In genomic region chr1:65001238-65001792, GRCh38 we compare ENCODE assay signal across 8 cellular contexts. TPM values are rescaled to one million over a fixed set of nuclear protein-coding genes. Genes with fewer than 3 reads are reported as not detected.
DNase-seq lines count a peak whose midpoint lies in the region; ATAC-seq and TF ChIP-seq lines count a peak whose summit lies in the region.
"Had no signal": no experiment of that assay in that cellular context is flagged by ENCODE, and none has a peak within 500 bp of the region (broad histone marks: within the 10 kb centered on the region; RNA-seq: fewer than 3 reads in every experiment).

No MANE protein-coding gene starts in this region.

- H3K4me1 ChIP-seq in cardiac muscle cell (ENCODE audit: low read depth) (no peaks in the 10 kb centered on the region), skeletal muscle satellite cell (ENCODE audit: control insufficient read depth, insufficient read depth, low read length) (peaks cover 18% of the 10 kb centered on the region)

- H3K4me3 ChIP-seq in cardiac muscle cell: no peak overlapping the region
- H3K4me3 ChIP-seq in skeletal muscle satellite cell (ENCODE audit: low read length): peak overlapping the region; percentile 16
- H3K4me3 ChIP-seq: SJSA1 had no signal

- no peak overlapping the region for H3K27ac ChIP-seq in cardiac muscle cell
- H3K27ac ChIP-seq: SJSA1 had no signal

- intact Hi-C loops in activated T-helper 2 cell treated with anti-CD3 and anti-CD28 coated beads, Interferon-gamma antibody, Interleukin-2, Interleukin-4, amounts not matched to agents 10 μg/mL and 5 μg/mL and 100 μg/mL, durations not matched to agents 14 hours and 24 hours and 36 hours (cut with micrococcal nuclease): loop anchor here (5.0 kb wide), 1 partner anchor 66 kb away; no protein-coding TSS in a partner anchor

- H3K9me3 Mint-ChIP-seq in activated T-helper 2 cell treated with anti-CD3 and anti-CD28 coated beads, Interferon-gamma antibody, Interleukin-2, Interleukin-4, amounts not matched to agents 10 μg/mL and 5 μg/mL and 100 μg/mL, durations not matched to agents 14 hours and 24 hours and 36 hours: peaks cover 13% of the 10 kb centered on the region

- ATAC-seq in GM21381 (IDR thresholded peaks at IDR 0.05; ENCODE audit: unreplicated experiment) (no peak), HG03108 (IDR thresholded peaks at IDR 0.05; ENCODE audit: unreplicated experiment) (no peak)

- H3K36me3 Mint-ChIP-seq in activated T-helper 2 cell treated with anti-CD3 and anti-CD28 coated beads, Interferon-gamma antibody, Interleukin-2, Interleukin-4, amounts not matched to agents 10 μg/mL and 5 μg/mL and 100 μg/mL, durations not matched to agents 14 hours and 24 hours and 36 hours (ENCODE audit: low read depth): no peaks in the 10 kb centered on the region

- peak; percentile 28 for TF ChIP-seq CTCF in cardiac muscle cell (IDR thresholded peaks at IDR 0.05; ENCODE audit: low read depth, low read length)

- H3K4me2 ChIP-seq in skeletal muscle satellite cell (ENCODE audit: low read length): peak overlapping the region; percentile 64

- peak overlapping the region; percentile 41 for H3K4me3 Mint-ChIP-seq in activated T-helper 2 cell treated with anti-CD3 and anti-CD28 coated beads, Interferon-gamma antibody, Interleukin-2, Interleukin-4, amounts not matched to agents 10 μg/mL and 5 μg/mL and 100 μg/mL, durations not matched to agents 14 hours and 24 hours and 36 hours (ENCODE audit: low read depth)

- peaks cover 50% of the 10 kb centered on the region for H3K27me3 ChIP-seq in cardiac muscle cell
- H3K27me3 ChIP-seq in skeletal muscle satellite cell (ENCODE audit: control insufficient read depth, insufficient read depth, low read length): no peaks in the 10 kb centered on the region

- DNase-seq in Kasumi-1 (lab: John Stamatoyannopoulos, UW) (peak; percentile 32 to 41), cardiac muscle cell (ENCODE audit: low read depth in 1 of 2, low spot score in 1 of 2) (peak; percentile 20 to 93), NCI-H1436 treated with DMSO at 0.1 percent for 48 hours (lab: John Stamatoyannopoulos, UW) (no peak)
- DNase-seq in activated T-helper 2 cell treated with anti-CD3 and anti-CD28 coated beads, Interferon-gamma antibody, Interleukin-2, Interleukin-4, amounts not matched to agents 10 μg/mL and 5 μg/mL and 100 μg/mL, durations not matched to agents 14 hours and 24 hours and 36 hours (ENCODE audit: low spot score): peak; percentile 26

- H3K36me3 ChIP-seq in cardiac muscle cell: no peaks in the 10 kb centered on the region
- no peaks in the 10 kb centered on the region for H3K36me3 ChIP-seq in skeletal muscle satellite cell (ENCODE audit: insufficient read depth, low read length)
- H3K36me3 ChIP-seq: SJSA1 had no signal

- peaks cover 31% of the 10 kb centered on the region for H3K27me3 Mint-ChIP-seq in activated T-helper 2 cell treated with anti-CD3 and anti-CD28 coated beads, Interferon-gamma antibody, Interleukin-2, Interleukin-4, amounts not matched to agents 10 μg/mL and 5 μg/mL and 100 μg/mL, durations not matched to agents 14 hours and 24 hours and 36 hours (ENCODE audit: low read depth)

- H3K9ac ChIP-seq in skeletal muscle satellite cell (ENCODE audit: low read depth, low read length): peak overlapping the region; percentile 35

- H3K9me3 ChIP-seq in cardiac muscle cell (ENCODE audit: low read depth) (no peaks in the 10 kb centered on the region), skeletal muscle satellite cell (replicated peaks; ENCODE audit: low read length) (no peaks in the 10 kb centered on the region)
- H3K9me3 ChIP-seq: SJSA1 had no signal

- H3K27ac Mint-ChIP-seq in activated T-helper 2 cell treated with anti-CD3 and anti-CD28 coated beads, Interferon-gamma antibody, Interleukin-2, Interleukin-4, amounts not matched to agents 10 μg/mL and 5 μg/mL and 100 μg/mL, durations not matched to agents 14 hours and 24 hours and 36 hours: peak overlapping the region; percentile 38

- peaks cover 30% of the 10 kb centered on the region for H3K4me1 Mint-ChIP-seq in activated T-helper 2 cell treated with anti-CD3 and anti-CD28 coated beads, Interferon-gamma antibody, Interleukin-2, Interleukin-4, amounts not matched to agents 10 μg/mL and 5 μg/mL and 100 μg/mL, durations not matched to agents 14 hours and 24 hours and 36 hours (ENCODE audit: low read depth)

RNA-seq across cellular contexts. Expression of gene JAK1, which starts 35.0 kb away (rescaled TPM):
- total RNA-seq in activated T-helper 2 cell treated with anti-CD3 and anti-CD28 coated beads, Interferon-gamma antibody, Interleukin-2, Interleukin-4, amounts not matched to agents 10 μg/mL and 5 μg/mL and 100 μg/mL, durations not matched to agents 14 hours and 24 hours and 36 hours: 99.9 and 105 TPM in 2 replicates
- 41.3 and 52.7 TPM in 2 replicates for total RNA-seq in cardiac muscle cell
- polyA plus RNA-seq in cardiac muscle cell: 24.9 and 29.6 TPM in 2 replicates
- 157 and 221 TPM in 2 replicates for total RNA-seq in skeletal muscle satellite cell (2012; rRNA removed)
